Comparison of ENCODE assay signal across 9 cellular contexts in genomic region chr1:153659175-153659534, GRCh38. TPM values are rescaled to one million over a fixed set of nuclear protein-coding genes. Genes with fewer than 3 reads are reported as not detected.
A peak's percentile ranks its signal among the peaks of the same experiment; 100 is the strongest.
DNase-seq lines count a peak whose midpoint lies in the region; ATAC-seq and TF ChIP-seq lines count a peak whose summit lies in the region.
"Had no signal": no experiment of that assay in that cellular context is flagged by ENCODE, and none has a peak within 500 bp of the region (broad histone marks: within the 10 kb centered on the region; RNA-seq: fewer than 3 reads in every experiment).

No MANE protein-coding gene starts in this region.

- no peak overlapping the region for H3K18ac ChIP-seq in mesendoderm (ENCODE audit: low read length)

- H3K9me3 Mint-ChIP-seq in MCF 10A (ENCODE audit: unreplicated experiment), result no peaks in the 10 kb centered on the region

- no peaks in the 10 kb centered on the region for H3K9me3 ChIP-seq in heart right ventricle
- H3K9me3 ChIP-seq in aorta (ENCODE audit: control insufficient read depth, low read length), result no peaks in the 10 kb centered on the region

- H3K4me3 Mint-ChIP-seq in MCF 10A (ENCODE audit: unreplicated experiment), result peak overlapping the region; percentile 92

- H3K27ac ChIP-seq in heart right ventricle, result peak overlapping the region; percentile 73 to 99 (median 95)
- H3K27ac ChIP-seq in mesendoderm (ENCODE audit: low read depth, low read length), result no peak overlapping the region
- peak overlapping the region in 1 of 2 donors; percentile 81 for H3K27ac ChIP-seq in aorta (ENCODE audit: low read depth in 1 of 2, low read length in 2 of 2)

- peaks cover 0 to 20% (median 11%) of the 10 kb centered on the region in 9 donors for H3K4me1 ChIP-seq in heart right ventricle
- H3K4me1 ChIP-seq in mesendoderm (ENCODE audit: control insufficient read depth, low read depth, low read length), result peaks cover 3% of the 10 kb centered on the region
- no peaks in the 10 kb centered on the region for H3K4me1 ChIP-seq in aorta (ENCODE audit: control insufficient read depth in 1 of 2, insufficient read depth in 2 of 2, low read length in 2 of 2)

- peak overlapping the region; percentile 98 for H3K4me2 ChIP-seq in mesendoderm (ENCODE audit: low read length)

- H3K36me3 ChIP-seq in heart right ventricle, result peaks cover 0 to 45% (median 42%) of the 10 kb centered on the region in 9 donors
- peaks cover 10% of the 10 kb centered on the region for H3K36me3 ChIP-seq in mesendoderm (ENCODE audit: control insufficient read depth, insufficient read depth, low read length)
- H3K36me3 ChIP-seq in aorta (ENCODE audit: control insufficient read depth in 1 of 2, insufficient read depth in 2 of 2, low read length in 1 of 2), result peaks cover under 1 to 9% of the 10 kb centered on the region in 2 donors

- no TSS peak for BruUV-seq in MCF 10A (replicated peaks; lab: Mats Ljungman, UMichigan)

- DNase-seq in heart right ventricle (no peak), left cardiac atrium (no peak), MCF 10A (ENCODE audit: unreplicated experiment) (no peak), mesendoderm (no peak), aorta (no peak), HPDE6-E6E7 (ENCODE audit: extremely low spot score) (no peak)

- H3K4ac ChIP-seq in mesendoderm (ENCODE audit: low read depth, low read length), result no peak overlapping the region

- H3K27ac Mint-ChIP-seq in MCF 10A (ENCODE audit: low read depth, unreplicated experiment), result peak overlapping the region; percentile 91

- H3K27me3 Mint-ChIP-seq in MCF 10A (ENCODE audit: insufficient read depth, unreplicated experiment), result no peaks in the 10 kb centered on the region

- no peak overlapping the region for H3K23ac ChIP-seq in mesendoderm (ENCODE audit: low read length)

- H3K79me1 ChIP-seq in mesendoderm (ENCODE audit: low read length), result peaks cover 4% of the 10 kb centered on the region

- H2BK15ac ChIP-seq in mesendoderm (replicated peaks; ENCODE audit: low read depth), result no peak overlapping the region

- no peak overlapping the region for H2BK120ac ChIP-seq in mesendoderm (ENCODE audit: low read depth, low read length)

- H2AK5ac ChIP-seq in mesendoderm (ENCODE audit: low read length), result no peak overlapping the region

- H3K79me2 ChIP-seq in mesendoderm (ENCODE audit: control insufficient read depth, insufficient read depth, low read length), result peaks cover 4% of the 10 kb centered on the region

- peak overlapping the region; percentile 63 to 94 (median 80) for H3K4me3 ChIP-seq in heart right ventricle
- peak overlapping the region; percentile 91 for H3K4me3 ChIP-seq in mesendoderm (ENCODE audit: low read length)
- peak overlapping the region; percentile 71 to 73 for H3K4me3 ChIP-seq in aorta (ENCODE audit: low read length in 2 of 2)

- no peaks in the 10 kb centered on the region for H3K36me3 Mint-ChIP-seq in MCF 10A (ENCODE audit: insufficient read depth, unreplicated experiment)

- peaks cover 5% of the 10 kb centered on the region for H3K4me1 Mint-ChIP-seq in MCF 10A (ENCODE audit: insufficient read depth, unreplicated experiment)

- intact Hi-C loops in heart right ventricle (cut with DNase I), result loop anchor here in 1 of 10 donors (10.0 kb wide), 1 partner anchor 84 kb away; no protein-coding TSS in a partner anchor
- intact Hi-C loops in left cardiac atrium (cut with DNase I), result no loop called here
- intact Hi-C loops in MCF 10A (cut with micrococcal nuclease), result loop anchor here (2.0 kb wide), 1 partner anchor 32 kb away; the partner anchor contains the start of gene S100A13
- intact Hi-C loops in aorta (cut with DNase I), result no loop called here

- ATAC-seq in heart right ventricle, result peak in 1 of 8 donors; percentile 2
- ATAC-seq in left cardiac atrium, result no peak
- ATAC-seq in aorta (ENCODE audit: low FRiP score), result no peak
- no peak for ATAC-seq in HG03565 (IDR thresholded peaks at IDR 0.05; ENCODE audit: unreplicated experiment)
- ATAC-seq in GM18870 (IDR thresholded peaks at IDR 0.05; ENCODE audit: unreplicated experiment), result no peak

- H3K56ac ChIP-seq in mesendoderm (ENCODE audit: low read length), result peak overlapping the region; percentile 94

- H4K8ac ChIP-seq in mesendoderm (ENCODE audit: low read depth, low read length), result no peak overlapping the region

- TF ChIP-seq CTCF in heart right ventricle (IDR thresholded peaks at IDR 0.05), result no peak
- TF ChIP-seq CTCF in MCF 10A (IDR thresholded peaks at IDR 0.05; ENCODE audit: unreplicated experiment), result no peak

- POLR2A ChIA-PET in MCF 10A (lab: Yijun Ruan, JAX), result interaction anchor here (0.6 to 5.3 kb wide), 28 partner anchors 10 to 332 kb away, joined by 3 to 72 read pairs (median 6); partner anchors contain the start of genes CHTOP, GATAD2B, ILF2 and INTS3

- CTCF ChIA-PET in MCF 10A (lab: Yijun Ruan, JAX), result interaction anchor here (0.6 to 2.3 kb wide), 17 partner anchors 11 to 1719 kb away, joined by 3 to 18 read pairs (median 4); partner anchors contain the start of genes ILF2, S100A13 and S100A16

- 28 to 35% methylated on average over 8 of the region's 8 CpGs for WGBS in heart right ventricle, 2 donors
- no CpG with 5 or more reads among the region's 8 CpGs for WGBS in mesendoderm (ENCODE audit: extremely low coverage, insufficient coverage, low lambda C conversion rate)
- 28 to 32% methylated on average over 8 of the region's 8 CpGs for WGBS in aorta, 2 donors

- no peak overlapping the region for H2BK5ac ChIP-seq in mesendoderm (ENCODE audit: low read length)

- peak overlapping the region; percentile 88 for H3K9ac ChIP-seq in mesendoderm (ENCODE audit: low read length)

- no peak overlapping the region for H4K5ac ChIP-seq in mesendoderm (ENCODE audit: low read length)

- H3K27me3 ChIP-seq in heart right ventricle, result no peaks in the 10 kb centered on the region
- H3K27me3 ChIP-seq in mesendoderm (ENCODE audit: insufficient read depth, low read length, poor library complexity), result no peaks in the 10 kb centered on the region
- H3K27me3 ChIP-seq in aorta (ENCODE audit: control insufficient read depth in 1 of 2, insufficient read depth in 2 of 2, low read length in 1 of 2), result no peaks in the 10 kb centered on the region

RNA-seq across cellular contexts. Expression of gene SNAPIN, which starts 0.7 kb away (rescaled TPM):
- total RNA-seq in heart right ventricle (10 to 100 TPM; 56.7 to 83.3 (median 73.4) TPM), left cardiac atrium (10 to 100 TPM; 45.3 to 46.0 TPM), MCF 10A (2022) (55.9 and 63.7 TPM in 2 replicates), aorta (10 to 100 TPM; 30.4 to 35.4 TPM)
- polyA plus RNA-seq in heart right ventricle (10 to 100 TPM; 38.6 to 54.4 TPM), aorta (10 to 100 TPM; 52.6 to 55.6 TPM)
- polyA plus RNA-seq in mesendoderm (2013, experiment 1 of 2), result 19.9 TPM
- polyA plus RNA-seq in mesendoderm (2013, experiment 2 of 2), result 21.5 TPM

RNA-seq across cellular contexts. Expression of gene ILF2, which starts 11.6 kb away (rescaled TPM):
- total RNA-seq in heart right ventricle (10 to 100 TPM; 61.1 to 87.3 (median 70.8) TPM), left cardiac atrium (10 to 100 TPM; 63.7 to 91.7 TPM), MCF 10A (2022) (348 and 374 TPM in 2 replicates), aorta (10 to 100 TPM; 70.6 to 82.9 TPM)
- polyA plus RNA-seq in heart right ventricle (100 to 1,000 TPM in 1 of 2 donors, 10 to 100 TPM in 1; 17.3 to 114 TPM), aorta (10 to 100 TPM; 67.0 to 72.8 TPM)
- 373 TPM for polyA plus RNA-seq in mesendoderm (2013, experiment 1 of 2)
- polyA plus RNA-seq in mesendoderm (2013, experiment 2 of 2), result 378 TPM

RNA-seq across cellular contexts. Expression of gene NPR1, which starts 19.3 kb away (rescaled TPM):
- total RNA-seq in heart right ventricle (10 to 100 TPM in 6 of 10 donors, 1 to 10 TPM in 4; 8.0 to 24.3 (median 10.4) TPM), left cardiac atrium (10 to 100 TPM; 28.5 to 39.0 TPM), MCF 10A (2022) (not detected in 2 replicates), aorta (100 to 1,000 TPM; 116 to 168 TPM)
- polyA plus RNA-seq in heart right ventricle (10 to 100 TPM; 24.3 to 29.0 TPM), aorta (100 to 1,000 TPM in 1 of 2 donors, 10 to 100 TPM in 1; 39.4 to 110 TPM)
- 1.6 TPM for polyA plus RNA-seq in mesendoderm (2013, experiment 1 of 2)
- 1.5 TPM for polyA plus RNA-seq in mesendoderm (2013, experiment 2 of 2)
- total RNA-seq: T-helper 1 cell treated with Interleukin-12 subunit alpha and Interleukin-12 subunit beta and Interleukin-4 antibody, amounts not matched to agents 30 ng/mL and 1 ng/mL, for 36 hours had no signal

RNA-seq across cellular contexts. Expression of gene CHTOP, which starts 25.3 kb away (rescaled TPM):
- 10 to 100 TPM; 67.4 to 95.5 (median 77.8) TPM for total RNA-seq in heart right ventricle
- 10 to 100 TPM; 61.6 to 76.2 TPM for polyA plus RNA-seq in heart right ventricle
- total RNA-seq in left cardiac atrium, result 10 to 100 TPM; 60.1 to 61.9 TPM
- total RNA-seq in MCF 10A (2022), result 147 and 156 TPM in 2 replicates
- 88.9 TPM for polyA plus RNA-seq in mesendoderm (2013, experiment 1 of 2)
- 88.2 TPM for polyA plus RNA-seq in mesendoderm (2013, experiment 2 of 2)
- total RNA-seq in aorta, result 10 to 100 TPM; 54.3 to 57.0 TPM
- polyA plus RNA-seq in aorta, result 10 to 100 TPM; 34.4 to 51.8 TPM

RNA-seq across cellular contexts. Expression of gene S100A1, which starts 30.9 kb away (rescaled TPM):
- 1,000 to 10,000 TPM; 1,287 to 3,035 (median 2,343) TPM for total RNA-seq in heart right ventricle
- polyA plus RNA-seq in heart right ventricle, result 1,000 to 10,000 TPM in 1 of 2 donors, 100 to 1,000 TPM in 1; 685 to 2,765 TPM
- total RNA-seq in left cardiac atrium, result 1,000 to 10,000 TPM; 1,254 to 1,508 TPM
- 0.74 TPM in 1 of 2 replicates, not detected in the other for total RNA-seq in MCF 10A (2022)
- polyA plus RNA-seq in mesendoderm (2013, experiment 1 of 2), result 0.29 TPM
- 0.32 TPM for polyA plus RNA-seq in mesendoderm (2013, experiment 2 of 2)
- total RNA-seq in aorta, result under 1 TPM in 1 of 2 donors, not detected in 1; 0.69 TPM
- 1 to 10 TPM in 1 of 2 donors, under 1 TPM in 1; 0.23 to 7.1 TPM for polyA plus RNA-seq in aorta
- total RNA-seq: T-helper 1 cell treated with Interleukin-12 subunit alpha and Interleukin-12 subunit beta and Interleukin-4 antibody, amounts not matched to agents 30 ng/mL and 1 ng/mL, for 36 hours had no signal
